9 cellular contexts compared by ENCODE assay signal in genomic region chrX:32448945-32449344, GRCh38.
A peak's percentile ranks its signal among the peaks of the same experiment; 100 is the strongest.
DNase-seq lines count a peak whose midpoint lies in the region; ATAC-seq, FAIRE-seq and TF ChIP-seq lines count a peak whose summit lies in the region.
"Had no signal": no experiment of that assay in that cellular context is flagged by ENCODE, and none has a peak within 500 bp of the region (broad histone marks: within the 10 kb centered on the region; RNA-seq: fewer than 3 reads in every experiment).

No MANE protein-coding gene starts in this region.

- no peak overlapping the region for H3K4me3 Mint-ChIP-seq in activated CD4-positive, alpha-beta memory T cell treated with anti-CD3 and anti-CD28 coated beads for 36 hours
- no peak overlapping the region for H3K4me3 Mint-ChIP-seq in activated T-cell treated with anti-CD3 and anti-CD28 coated beads, Interleukin-2, amount 50 U/mL, for 24 hours

- no peaks in the 10 kb centered on the region for H3K9me3 Mint-ChIP-seq in activated CD4-positive, alpha-beta memory T cell treated with anti-CD3 and anti-CD28 coated beads for 36 hours
- no peaks in the 10 kb centered on the region for H3K9me3 Mint-ChIP-seq in activated T-cell treated with anti-CD3 and anti-CD28 coated beads, Interleukin-2, amount 50 U/mL, for 24 hours

- DNase-seq in GM18507 (ENCODE audit: extremely low spot score, insufficient read length, low read depth) (no peak), DMS79 treated with DMSO at 0.1 percent for 48 hours (lab: John Stamatoyannopoulos, UW) (no peak), GM13977 (ENCODE audit: low spot score) (no peak)
- no peak for DNase-seq in activated CD4-positive, alpha-beta memory T cell treated with anti-CD3 and anti-CD28 coated beads for 36 hours
- no peak for DNase-seq in activated T-cell treated with anti-CD3 and anti-CD28 coated beads, Interleukin-2, amount 50 U/mL, for 24 hours
- DNase-seq: SJCRH30 had no signal

- no peaks in the 10 kb centered on the region for H3K27me3 Mint-ChIP-seq in activated CD4-positive, alpha-beta memory T cell treated with anti-CD3 and anti-CD28 coated beads for 36 hours
- H3K27me3 Mint-ChIP-seq in activated T-cell treated with anti-CD3 and anti-CD28 coated beads, Interleukin-2, amount 50 U/mL, for 24 hours = no peaks in the 10 kb centered on the region

- peaks cover 17% of the 10 kb centered on the region for H3K4me1 Mint-ChIP-seq in activated CD4-positive, alpha-beta memory T cell treated with anti-CD3 and anti-CD28 coated beads for 36 hours (ENCODE audit: low read depth)
- peaks cover 29% of the 10 kb centered on the region for H3K4me1 Mint-ChIP-seq in activated T-cell treated with anti-CD3 and anti-CD28 coated beads, Interleukin-2, amount 50 U/mL, for 24 hours (ENCODE audit: low read depth)

- TF ChIP-seq CTCF in GM13977 (IDR thresholded peaks at IDR 0.05; ENCODE audit: extremely low read depth, insufficient read depth, missing control alignments) = no peak

- ATAC-seq in GM21390 (IDR thresholded peaks at IDR 0.05; ENCODE audit: unreplicated experiment) (peak; percentile 64), HG03139 (IDR thresholded peaks at IDR 0.05; ENCODE audit: unreplicated experiment) (peak; percentile 54), GM18520 (IDR thresholded peaks at IDR 0.05; ENCODE audit: unreplicated experiment) (no peak)

- intact Hi-C loops in activated CD4-positive, alpha-beta memory T cell treated with anti-CD3 and anti-CD28 coated beads for 36 hours (cut with micrococcal nuclease) = no loop called here

- POLR2A ChIA-PET in activated CD4-positive, alpha-beta memory T cell treated with anti-CD3 and anti-CD28 coated beads for 36 hours (lab: Charles Lee) = no interaction called here

- peak overlapping the region; percentile 33 for H3K27ac Mint-ChIP-seq in activated CD4-positive, alpha-beta memory T cell treated with anti-CD3 and anti-CD28 coated beads for 36 hours
- H3K27ac Mint-ChIP-seq in activated T-cell treated with anti-CD3 and anti-CD28 coated beads, Interleukin-2, amount 50 U/mL, for 24 hours = no peak overlapping the region

- FAIRE-seq in GM18507 (lab: Jason Lieb, UNC) = peak; percentile 63

- in situ Hi-C loops in GM13977 (cut with MboI; ENCODE audit: low pct_unique_long_range_greater_than_20kb, low sequenced_read_pairs, unreplicated experiment) = no loop called here

- no peaks in the 10 kb centered on the region for H3K36me3 Mint-ChIP-seq in activated CD4-positive, alpha-beta memory T cell treated with anti-CD3 and anti-CD28 coated beads for 36 hours
- no peaks in the 10 kb centered on the region for H3K36me3 Mint-ChIP-seq in activated T-cell treated with anti-CD3 and anti-CD28 coated beads, Interleukin-2, amount 50 U/mL, for 24 hours (ENCODE audit: low read depth)

- CTCF ChIA-PET in activated CD4-positive, alpha-beta memory T cell treated with anti-CD3 and anti-CD28 coated beads for 36 hours (lab: Charles Lee) = no interaction called here
